ENCODE assay signal across 2 cellular contexts in the genomic region with DNA sequence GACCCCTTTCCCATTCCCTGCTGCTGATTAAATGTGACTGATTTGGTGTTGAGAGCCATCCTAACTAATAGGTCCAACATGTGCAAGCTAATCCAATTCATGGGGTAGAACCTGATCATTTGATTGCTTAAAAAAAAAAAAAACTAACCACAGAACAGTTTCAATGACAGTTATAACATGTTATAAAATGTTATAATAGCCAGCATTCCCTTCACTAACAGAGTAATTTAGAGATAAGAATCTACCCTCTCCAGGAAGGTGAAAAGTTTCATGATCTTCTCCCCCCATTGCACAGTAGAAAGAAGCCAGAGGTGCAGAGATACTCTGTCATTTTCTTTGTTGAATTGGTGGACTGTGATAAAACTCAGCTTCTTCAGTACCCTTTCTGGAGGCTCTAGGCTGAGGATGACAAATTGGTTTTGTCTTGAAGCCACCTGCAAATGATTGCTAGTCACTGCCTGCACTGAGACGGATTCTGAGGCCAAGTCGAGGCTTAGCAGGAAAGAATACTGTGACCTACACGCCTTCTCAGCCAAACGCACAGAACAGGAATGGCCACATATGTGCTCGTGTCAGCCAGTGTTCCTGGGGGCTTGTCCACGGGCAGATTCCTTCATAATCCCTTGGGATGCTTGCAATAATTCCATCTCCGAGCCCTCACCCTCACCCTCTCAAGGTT.
TF ChIP-seq lines count a peak whose summit lies in the region.

No MANE protein-coding gene starts in this region.

TF ChIP-seq in SK-N-SH treated with all-trans-retinoic acid at 6 μM for 48 hours, 23 proteins besides CTCF, POLR2A, EP300 and RAD21 (continued from another document):
- TF ChIP-seq ARNTL (CRISPR knock-in tag; IDR thresholded peaks at IDR 0.05; ENCODE audit: borderline replicate concordance, low read depth) (no peak), OSR1 (CRISPR knock-in tag; IDR thresholded peaks at IDR 0.05) (no peak)
- TF ChIP-seq, protein P1, sequence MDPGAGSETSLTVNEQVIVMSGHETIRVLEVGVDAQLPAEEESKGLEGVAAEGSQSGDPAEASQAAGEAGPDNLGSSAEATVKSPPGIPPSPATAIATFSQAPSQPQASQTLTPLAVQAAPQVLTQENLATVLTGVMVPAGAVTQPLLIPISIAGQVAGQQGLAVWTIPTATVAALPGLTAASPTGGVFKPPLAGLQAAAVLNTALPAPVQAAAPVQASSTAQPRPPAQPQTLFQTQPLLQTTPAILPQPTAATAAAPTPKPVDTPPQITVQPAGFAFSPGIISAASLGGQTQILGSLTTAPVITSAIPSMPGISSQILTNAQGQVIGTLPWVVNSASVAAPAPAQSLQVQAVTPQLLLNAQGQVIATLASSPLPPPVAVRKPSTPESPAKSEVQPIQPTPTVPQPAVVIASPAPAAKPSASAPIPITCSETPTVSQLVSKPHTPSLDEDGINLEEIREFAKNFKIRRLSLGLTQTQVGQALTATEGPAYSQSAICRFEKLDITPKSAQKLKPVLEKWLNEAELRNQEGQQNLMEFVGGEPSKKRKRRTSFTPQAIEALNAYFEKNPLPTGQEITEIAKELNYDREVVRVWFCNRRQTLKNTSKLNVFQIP (CRISPR knock-in tag; IDR thresholded peaks at IDR 0.05; ENCODE audit: borderline replicate concordance, low read depth) = no peak

TF ChIP-seq in SK-N-SH, 30 proteins besides CTCF, POLR2A, EP300 and RAD21 (continued from another document):
- TF ChIP-seq, protein P2, sequence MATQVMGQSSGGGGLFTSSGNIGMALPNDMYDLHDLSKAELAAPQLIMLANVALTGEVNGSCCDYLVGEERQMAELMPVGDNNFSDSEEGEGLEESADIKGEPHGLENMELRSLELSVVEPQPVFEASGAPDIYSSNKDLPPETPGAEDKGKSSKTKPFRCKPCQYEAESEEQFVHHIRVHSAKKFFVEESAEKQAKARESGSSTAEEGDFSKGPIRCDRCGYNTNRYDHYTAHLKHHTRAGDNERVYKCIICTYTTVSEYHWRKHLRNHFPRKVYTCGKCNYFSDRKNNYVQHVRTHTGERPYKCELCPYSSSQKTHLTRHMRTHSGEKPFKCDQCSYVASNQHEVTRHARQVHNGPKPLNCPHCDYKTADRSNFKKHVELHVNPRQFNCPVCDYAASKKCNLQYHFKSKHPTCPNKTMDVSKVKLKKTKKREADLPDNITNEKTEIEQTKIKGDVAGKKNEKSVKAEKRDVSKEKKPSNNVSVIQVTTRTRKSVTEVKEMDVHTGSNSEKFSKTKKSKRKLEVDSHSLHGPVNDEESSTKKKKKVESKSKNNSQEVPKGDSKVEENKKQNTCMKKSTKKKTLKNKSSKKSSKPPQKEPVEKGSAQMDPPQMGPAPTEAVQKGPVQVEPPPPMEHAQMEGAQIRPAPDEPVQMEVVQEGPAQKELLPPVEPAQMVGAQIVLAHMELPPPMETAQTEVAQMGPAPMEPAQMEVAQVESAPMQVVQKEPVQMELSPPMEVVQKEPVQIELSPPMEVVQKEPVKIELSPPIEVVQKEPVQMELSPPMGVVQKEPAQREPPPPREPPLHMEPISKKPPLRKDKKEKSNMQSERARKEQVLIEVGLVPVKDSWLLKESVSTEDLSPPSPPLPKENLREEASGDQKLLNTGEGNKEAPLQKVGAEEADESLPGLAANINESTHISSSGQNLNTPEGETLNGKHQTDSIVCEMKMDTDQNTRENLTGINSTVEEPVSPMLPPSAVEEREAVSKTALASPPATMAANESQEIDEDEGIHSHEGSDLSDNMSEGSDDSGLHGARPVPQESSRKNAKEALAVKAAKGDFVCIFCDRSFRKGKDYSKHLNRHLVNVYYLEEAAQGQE (IDR thresholded peaks at IDR 0.05; ENCODE audit: low read depth, low read length) = no peak
- TF ChIP-seq GABPA (IDR thresholded peaks at IDR 0.05; ENCODE audit: low read depth) (no peak), ELF1 (IDR thresholded peaks at IDR 0.05) (no peak), NFIC (IDR thresholded peaks at IDR 0.05; ENCODE audit: borderline replicate concordance) (no peak)
- TF ChIP-seq, protein P3, sequence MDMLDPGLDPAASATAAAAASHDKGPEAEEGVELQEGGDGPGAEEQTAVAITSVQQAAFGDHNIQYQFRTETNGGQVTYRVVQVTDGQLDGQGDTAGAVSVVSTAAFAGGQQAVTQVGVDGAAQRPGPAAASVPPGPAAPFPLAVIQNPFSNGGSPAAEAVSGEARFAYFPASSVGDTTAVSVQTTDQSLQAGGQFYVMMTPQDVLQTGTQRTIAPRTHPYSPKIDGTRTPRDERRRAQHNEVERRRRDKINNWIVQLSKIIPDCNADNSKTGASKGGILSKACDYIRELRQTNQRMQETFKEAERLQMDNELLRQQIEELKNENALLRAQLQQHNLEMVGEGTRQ (IDR thresholded peaks at IDR 0.05; ENCODE audit: borderline replicate concordance, low read depth, low read length) = no peak
